6 cellular contexts compared by ENCODE assay signal in the genomic region with DNA sequence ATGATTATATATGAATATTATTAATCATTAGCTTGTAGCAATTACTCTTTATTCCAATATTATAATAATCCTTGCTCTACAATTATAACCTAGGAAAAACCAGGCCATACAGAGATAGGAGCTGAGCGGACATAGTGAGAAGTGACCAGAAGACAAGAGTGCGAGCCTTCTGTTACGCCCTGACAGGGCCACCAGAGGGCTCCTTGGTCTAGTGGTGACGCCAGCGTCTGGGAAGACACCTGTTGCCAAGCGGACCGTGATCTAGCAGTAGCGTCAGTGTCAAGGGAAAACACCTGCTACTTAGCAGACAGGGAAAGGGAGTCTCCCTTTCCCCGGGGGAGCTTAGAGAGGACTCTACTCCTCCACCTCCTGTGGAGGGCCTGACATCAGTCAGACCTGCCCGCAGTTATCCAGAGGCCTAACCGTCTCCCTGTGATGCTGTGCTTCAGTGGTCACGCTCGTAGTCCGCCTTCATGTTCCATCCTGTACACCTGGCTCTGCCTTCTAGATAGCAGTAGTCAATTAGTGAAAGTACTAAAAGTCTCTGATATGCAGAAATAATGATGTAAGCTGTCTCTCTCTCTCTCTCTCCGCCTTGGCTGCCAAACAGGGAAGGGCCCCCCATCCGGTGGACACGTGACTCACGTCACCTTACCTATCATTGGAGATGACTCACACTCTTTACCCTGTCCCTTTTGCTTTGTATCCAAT. TPM values are rescaled to one million over a fixed set of nuclear protein-coding genes. Genes with fewer than 3 reads are reported as not detected.
DNase-seq lines count a peak whose midpoint lies in the region; TF ChIP-seq lines count a peak whose summit lies in the region.
"Not testable (repeated sequence)": the region's sequence is repeated elsewhere in the genome, so short reads cannot be mapped to it uniquely, and the experiment has no call there.

No MANE protein-coding gene starts in this region.

- H3K4me3 ChIP-seq in adipocyte (ENCODE audit: low read length); hepatocyte: not testable (repeated sequence)

- not testable (repeated sequence) for H3K4me2 ChIP-seq in hepatocyte

- not testable (repeated sequence) for H3K79me2 ChIP-seq in hepatocyte

- H2AFZ ChIP-seq in hepatocyte, result not testable (repeated sequence)

- not testable (repeated sequence) for H3K9me3 ChIP-seq in adipocyte (ENCODE audit: control insufficient read depth, low read length); hepatocyte (ENCODE audit: low read depth)

- 51% methylated on average over 18 of the region's 18 CpGs for WGBS in hepatocyte (ENCODE audit: low lambda C conversion rate, missing lambda C conversion rate)

- not testable (repeated sequence) for H3K36me3 ChIP-seq in adipocyte (ENCODE audit: control insufficient read depth, insufficient read depth, low read length, severe bottlenecking); hepatocyte (replicated peaks; ENCODE audit: insufficient read depth, low read depth)

- not testable (repeated sequence) for H3K9me2 ChIP-seq in hepatocyte (replicated peaks; ENCODE audit: insufficient read depth)

- H3K9ac ChIP-seq in adipocyte (ENCODE audit: low read length), result not testable (repeated sequence)

- H3K4me1 ChIP-seq in adipocyte (ENCODE audit: control insufficient read depth, insufficient read depth, low read length); hepatocyte (ENCODE audit: insufficient read depth): not testable (repeated sequence)

- peaks cover 30% of the 10 kb centered on the region for H3K27me3 ChIP-seq in adipocyte (replicated peaks; ENCODE audit: control insufficient read depth, insufficient read depth, low read length)
- H3K27me3 ChIP-seq in hepatocyte, result not testable (repeated sequence)

- in situ Hi-C loops in Caki2 (cut with HindIII; ENCODE audit: low pct_unique_long_range_greater_than_20kb, low sequenced_read_pairs), result not testable (repeated sequence)

- DNase-seq in Caki2 (ENCODE audit: low read depth) (peak; percentile 73), NCI-H1092 (lab: John Stamatoyannopoulos, UW) (peak; percentile 29), SW 1271 (lab: John Stamatoyannopoulos, UW) (peak; percentile 53 to 62), adipocyte (ENCODE audit: low read depth) (peak; percentile 34), hepatocyte (ENCODE audit: low spot score) (peak; percentile 79)
- peak; percentile 68 for DNase-seq in stimulated activated CD4-positive, alpha-beta T cell treated with anti-CD3 and anti-CD28 coated beads, Interleukin-15, amount 100 ng/mL, for 24 hours

- TF ChIP-seq CTCF in hepatocyte (IDR thresholded peaks at IDR 0.05; ENCODE audit: poor library complexity), result peak; percentile 51

- H3K27ac ChIP-seq in hepatocyte, result not testable (repeated sequence)

- not testable (repeated sequence) for H4K20me1 ChIP-seq in hepatocyte (ENCODE audit: insufficient read depth, poor library complexity, severe bottlenecking)

RNA-seq across cellular contexts. Expression of a gene that starts 2.2 kb away (rescaled TPM):
- not detected in 2 replicates for total RNA-seq in Caki2 (2014; rRNA removed; shearing (Covaris generic); ENCODE audit: low replicate concordance)
- total RNA-seq in hepatocyte, result 1.5 and 35.9 TPM in 2 replicates
- polyA plus RNA-seq in hepatocyte, result 0.85 and 1.4 TPM in 2 replicates

RNA-seq across cellular contexts. Expression of a gene that starts 8.5 kb away (rescaled TPM):
- total RNA-seq in Caki2 (2014; rRNA removed; shearing (Covaris generic); ENCODE audit: low replicate concordance), result not detected in 2 replicates
- total RNA-seq in hepatocyte, result not detected in 2 replicates
- polyA plus RNA-seq in hepatocyte, result not detected in 2 replicates

RNA-seq across cellular contexts. Expression of a gene that starts 18.2 kb away (rescaled TPM):
- total RNA-seq in Caki2 (2014; rRNA removed; shearing (Covaris generic); ENCODE audit: low replicate concordance), result not detected in 2 replicates
- not detected in 2 replicates for total RNA-seq in hepatocyte
- not detected in 2 replicates for polyA plus RNA-seq in hepatocyte

RNA-seq across cellular contexts. Expression of a gene that starts 23.8 kb away (rescaled TPM):
- not detected in 2 replicates for total RNA-seq in Caki2 (2014; rRNA removed; shearing (Covaris generic); ENCODE audit: low replicate concordance)
- not detected in 2 replicates for total RNA-seq in hepatocyte
- not detected in 2 replicates for polyA plus RNA-seq in hepatocyte

RNA-seq across cellular contexts. Expression of a gene that starts 24.6 kb away (rescaled TPM):
- 230 and 313 TPM in 2 replicates for total RNA-seq in Caki2 (2014; rRNA removed; shearing (Covaris generic); ENCODE audit: low replicate concordance)
- total RNA-seq in hepatocyte, result 230 and 232 TPM in 2 replicates
- polyA plus RNA-seq in hepatocyte, result 372 and 385 TPM in 2 replicates

Comparison
In these comparisons a context has a peak if more than half of its experiments do, and no peak if none do; other contexts are left out.
1. DNase-seq: peak in every context shown above with its lines; median percentile 79 in hepatocyte; 73 in Caki2; 68 in stimulated activated CD4-positive, alpha-beta T cell treated with anti-CD3 and anti-CD28 coated beads, Interleukin-15, amount 100 ng/mL, for 24 hours; 58 in SW 1271; 34 in adipocyte; 29 in NCI-H1092.